ENCODE assay signal across 19 cellular contexts in the genomic region with DNA sequence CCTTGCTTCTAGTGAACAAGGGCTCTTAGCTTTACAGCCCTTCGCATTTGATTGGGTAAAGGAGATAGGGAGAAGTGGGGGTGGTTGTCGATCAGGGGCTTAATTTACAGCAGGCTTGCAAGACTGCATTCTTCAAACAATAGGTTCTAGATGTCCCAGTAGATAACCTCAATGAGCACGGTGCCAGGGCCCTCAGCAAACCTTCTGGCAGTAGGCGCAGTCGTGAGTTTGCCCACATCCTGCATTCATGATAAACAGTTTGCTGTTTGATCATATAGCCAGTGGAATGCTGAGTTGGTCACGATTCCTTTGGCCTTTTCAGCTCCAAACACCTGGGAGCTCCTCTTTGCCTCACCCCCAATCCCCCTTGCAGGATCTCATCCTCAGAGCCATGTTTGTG. TPM values are rescaled to one million over a fixed set of nuclear protein-coding genes. Genes with fewer than 3 reads are reported as not detected.
DNase-seq lines count a peak whose midpoint lies in the region; ATAC-seq and TF ChIP-seq lines count a peak whose summit lies in the region.
"Had no signal": no experiment of that assay in that cellular context is flagged by ENCODE, and none has a peak within 500 bp of the region (broad histone marks: within the 10 kb centered on the region; RNA-seq: fewer than 3 reads in every experiment).

No MANE protein-coding gene starts in this region.

- H3K9me3 Mint-ChIP-seq in activated naive CD4-positive, alpha-beta T cell treated with anti-CD3 and anti-CD28 coated beads, Interleukin-2, amount 10 ng/mL, durations not matched to agents 7 days and 5 days, result peaks cover 32% of the 10 kb centered on the region
- peaks cover 8 to 11% of the 10 kb centered on the region in 2 experiments for H3K9me3 Mint-ChIP-seq in H9
- H3K9me3 Mint-ChIP-seq in activated CD8-positive, alpha-beta memory T cell treated with anti-CD3 and anti-CD28 coated beads, Interleukin-2, amount 10 ng/mL, durations not matched to agents 7 days and 5 days (ENCODE audit: low read depth), result peaks cover 8% of the 10 kb centered on the region
- H3K9me3 Mint-ChIP-seq: neural crest cell had no signal

- ATAC-seq in activated CD8-positive, alpha-beta memory T cell treated with anti-CD3 and anti-CD28 coated beads, Interleukin-2, amount 10 ng/mL, durations not matched to agents 7 days and 5 days, result no peak
- no peak for ATAC-seq in HG02610 (IDR thresholded peaks at IDR 0.05; ENCODE audit: unreplicated experiment)
- ATAC-seq: HCT116 had no signal

- H3K4ac ChIP-seq in H9 (ENCODE audit: low read depth, low read length) (no peak overlapping the region), neuronal stem cell (ENCODE audit: low read length) (no peak overlapping the region)

- H3K4me2 ChIP-seq in H9 (ENCODE audit: insufficient read depth, insufficient read length, low read length) (no peak overlapping the region), neuronal stem cell (ENCODE audit: insufficient read depth, low read length, poor library complexity, severe bottlenecking) (no peak overlapping the region)

- no peak overlapping the region for H4K5ac ChIP-seq in H9 (ENCODE audit: insufficient read length, low read depth, low read length)

- no peak overlapping the region for H3K14ac ChIP-seq in H9 (ENCODE audit: insufficient read depth, low read length)
- no peak overlapping the region for H3K14ac ChIP-seq in neuronal stem cell (ENCODE audit: low read length)

- H2BK20ac ChIP-seq in H9 (ENCODE audit: low read depth, low read length, poor library complexity, severe bottlenecking), result no peak overlapping the region

- H3K27ac ChIP-seq in H9 (ENCODE audit: insufficient read length, low read depth, low read length) (no peak overlapping the region), neuronal stem cell (replicated peaks; ENCODE audit: low read length) (no peak overlapping the region)
- H3K27ac ChIP-seq: RWPE1 had no signal

- no peak overlapping the region for H3T11ph ChIP-seq in H9 (ENCODE audit: low read length)

- H3K4me3 ChIP-seq in neuronal stem cell (ENCODE audit: low read length in 2 of 2), result no peak overlapping the region
- H3K4me3 ChIP-seq: lung had no signal

- H3K79me1 ChIP-seq in H9 (ENCODE audit: insufficient read depth, low read depth, low read length, poor library complexity, severe bottlenecking) (no peaks in the 10 kb centered on the region), neuronal stem cell (ENCODE audit: low read depth, low read length) (no peaks in the 10 kb centered on the region)

- H3K36me3 ChIP-seq in neuronal stem cell (replicated peaks in 1 of 2; ENCODE audit: control insufficient read depth in 2 of 2, insufficient read depth in 2 of 2, low read length in 2 of 2), result no peaks in the 10 kb centered on the region

- H2BK12ac ChIP-seq in H9 (ENCODE audit: insufficient read length, low read depth, low read length) (no peak overlapping the region), neuronal stem cell (ENCODE audit: low read length) (no peak overlapping the region)

- H3K23ac ChIP-seq in H9 (ENCODE audit: insufficient read length, low read depth, low read length), result no peak overlapping the region
- no peak overlapping the region for H3K23ac ChIP-seq in neuronal stem cell (ENCODE audit: low read depth, low read length, poor library complexity)

- no peak overlapping the region for H2AFZ ChIP-seq in H9 (ENCODE audit: low read length)
- peak overlapping the region; percentile 8 for H2AFZ ChIP-seq in neuronal stem cell (ENCODE audit: low read length)

- H2AK5ac ChIP-seq in H9 (ENCODE audit: insufficient read length, low read length) (no peak overlapping the region), neuronal stem cell (ENCODE audit: low read depth, low read length) (peak overlapping the region; percentile 88)

- no peak for TF ChIP-seq CTCF in H9 (conservative IDR thresholded peaks at IDR 0.05)

- no peaks in the 10 kb centered on the region for H3K23me2 ChIP-seq in H9 (ENCODE audit: insufficient read length, low read depth, low read length, poor library complexity, severe bottlenecking)

- H3K79me2 ChIP-seq in H9 (ENCODE audit: insufficient read depth, low read length), result no peaks in the 10 kb centered on the region

- H4K8ac ChIP-seq in H9 (replicated peaks; ENCODE audit: insufficient read length, low read depth, low read length) (no peak overlapping the region), neuronal stem cell (ENCODE audit: low read depth, low read length) (no peak overlapping the region)

- CTCF ChIA-PET in activated naive CD4-positive, alpha-beta T cell treated with anti-CD3 and anti-CD28 coated beads, Interleukin-2, amount 10 ng/mL, durations not matched to agents 7 days and 5 days (lab: Charles Lee), result interaction anchor here (0.5 to 1.3 kb wide), 3 partner anchors 9 to 587 kb away, joined by 3 read pairs; no protein-coding TSS in a partner anchor
- CTCF ChIA-PET in activated CD8-positive, alpha-beta memory T cell treated with anti-CD3 and anti-CD28 coated beads, Interleukin-2, amount 10 ng/mL, durations not matched to agents 7 days and 5 days (lab: Charles Lee), result interaction anchor here (1.3 to 1.7 kb wide), 2 partner anchors 10 to 28 kb away, joined by 4 to 9 read pairs; partner anchors contain the start of gene SUN5

- H2BK5ac ChIP-seq in H9 (ENCODE audit: insufficient read length, low read length) (no peak overlapping the region), neuronal stem cell (ENCODE audit: low read length) (peak overlapping the region; percentile 33)

- WGBS in H9 (ENCODE audit: extremely low coverage, insufficient read length, low lambda C conversion rate), result no CpG with 5 or more reads among the region's 6 CpGs
- no CpG with 5 or more reads among the region's 6 CpGs for WGBS in neuronal stem cell (ENCODE audit: extremely low coverage in 2 of 2, insufficient read length in 2 of 2, insufficient replicate concordance in 1 of 2), 2 donors

- H4K91ac ChIP-seq in H9 (ENCODE audit: insufficient read length, low read depth, low read length), result no peak overlapping the region
- H4K91ac ChIP-seq in neuronal stem cell (ENCODE audit: low read depth, low read length, poor library complexity), result no peak overlapping the region

- no peak overlapping the region for H3K56ac ChIP-seq in H9 (ENCODE audit: insufficient read length, low read depth, low read length)

- peaks cover 13% of the 10 kb centered on the region for H3K4me1 Mint-ChIP-seq in activated naive CD4-positive, alpha-beta T cell treated with anti-CD3 and anti-CD28 coated beads, Interleukin-2, amount 10 ng/mL, durations not matched to agents 7 days and 5 days
- H3K4me1 Mint-ChIP-seq in H9, result peaks cover 14 to 23% of the 10 kb centered on the region in 2 experiments
- H3K4me1 Mint-ChIP-seq in activated CD8-positive, alpha-beta memory T cell treated with anti-CD3 and anti-CD28 coated beads, Interleukin-2, amount 10 ng/mL, durations not matched to agents 7 days and 5 days, result peaks cover 14% of the 10 kb centered on the region

- H3K9ac ChIP-seq in H9 (ENCODE audit: extremely low read depth, insufficient read length, low read length), result no peak overlapping the region
- no peak overlapping the region for H3K9ac ChIP-seq in neuronal stem cell (ENCODE audit: low read depth, low read length, poor library complexity)

- H3K36me3 Mint-ChIP-seq in activated naive CD4-positive, alpha-beta T cell treated with anti-CD3 and anti-CD28 coated beads, Interleukin-2, amount 10 ng/mL, durations not matched to agents 7 days and 5 days, result peaks cover 23% of the 10 kb centered on the region
- H3K36me3 Mint-ChIP-seq in H9 (ENCODE audit: insufficient read depth in 1 of 3, low read depth in 3 of 3), result peaks cover 0 to 8% (median 8%) of the 10 kb centered on the region in 3 experiments; a peak in 5 of 7 replicates
- H3K36me3 Mint-ChIP-seq in activated CD8-positive, alpha-beta memory T cell treated with anti-CD3 and anti-CD28 coated beads, Interleukin-2, amount 10 ng/mL, durations not matched to agents 7 days and 5 days, result peaks cover 8% of the 10 kb centered on the region

- H2BK120ac ChIP-seq in H9 (ENCODE audit: low read depth, low read length, poor library complexity, severe bottlenecking), result no peak overlapping the region
- no peak overlapping the region for H2BK120ac ChIP-seq in neuronal stem cell (ENCODE audit: low read depth, low read length)

- no peak overlapping the region for H3K4me3 Mint-ChIP-seq in activated naive CD4-positive, alpha-beta T cell treated with anti-CD3 and anti-CD28 coated beads, Interleukin-2, amount 10 ng/mL, durations not matched to agents 7 days and 5 days
- no peak overlapping the region; a peak in 1 of 5 replicates for H3K4me3 Mint-ChIP-seq in H9
- no peak overlapping the region for H3K4me3 Mint-ChIP-seq in activated CD8-positive, alpha-beta memory T cell treated with anti-CD3 and anti-CD28 coated beads, Interleukin-2, amount 10 ng/mL, durations not matched to agents 7 days and 5 days
- H3K4me3 Mint-ChIP-seq: neural crest cell had no signal

- no peaks in the 10 kb centered on the region for H3K27me3 Mint-ChIP-seq in activated naive CD4-positive, alpha-beta T cell treated with anti-CD3 and anti-CD28 coated beads, Interleukin-2, amount 10 ng/mL, durations not matched to agents 7 days and 5 days
- peaks cover 10% of the 10 kb centered on the region for H3K27me3 Mint-ChIP-seq in H9 (ENCODE audit: low read depth)
- no peaks in the 10 kb centered on the region for H3K27me3 Mint-ChIP-seq in activated CD8-positive, alpha-beta memory T cell treated with anti-CD3 and anti-CD28 coated beads, Interleukin-2, amount 10 ng/mL, durations not matched to agents 7 days and 5 days

- H3K27me3 ChIP-seq in H9 (ENCODE audit: insufficient read depth, low read length) (no peaks in the 10 kb centered on the region), neuronal stem cell (ENCODE audit: control insufficient read depth in 3 of 3, insufficient read depth in 3 of 3, low read depth in 1 of 3, low read length in 3 of 3) (no peaks in the 10 kb centered on the region)

- H2BK15ac ChIP-seq in H9 (ENCODE audit: low read depth, low read length) (no peak overlapping the region), neuronal stem cell (ENCODE audit: low read length) (peak overlapping the region; percentile 98)

- peaks cover 4% of the 10 kb centered on the region; the same call in 1 of the 2 replicates for H3K4me1 ChIP-seq in H9 (ENCODE audit: insufficient read depth, low read length)
- H3K4me1 ChIP-seq in neuronal stem cell (ENCODE audit: control insufficient read depth in 2 of 2, insufficient read depth in 1 of 2, low read depth in 1 of 2, low read length in 2 of 2), result peaks cover 19 to 25% of the 10 kb centered on the region in 2 donors

- no peaks in the 10 kb centered on the region for H4K20me1 ChIP-seq in H9 (ENCODE audit: control insufficient read depth, insufficient read depth, insufficient read length)

- H3K27ac Mint-ChIP-seq in activated naive CD4-positive, alpha-beta T cell treated with anti-CD3 and anti-CD28 coated beads, Interleukin-2, amount 10 ng/mL, durations not matched to agents 7 days and 5 days, result peak overlapping the region; percentile 80
- peak overlapping the region in 1 of 3 experiments; percentile 65; a peak in 1 of 7 replicates for H3K27ac Mint-ChIP-seq in H9
- H3K27ac Mint-ChIP-seq in activated CD8-positive, alpha-beta memory T cell treated with anti-CD3 and anti-CD28 coated beads, Interleukin-2, amount 10 ng/mL, durations not matched to agents 7 days and 5 days, result no peak overlapping the region

- H3K18ac ChIP-seq in H9 (ENCODE audit: insufficient read length, low read depth, low read length) (no peak overlapping the region), neuronal stem cell (ENCODE audit: low read length) (no peak overlapping the region)

- no peak for DNase-seq in activated naive CD4-positive, alpha-beta T cell treated with anti-CD3 and anti-CD28 coated beads, Interleukin-2, amount 10 ng/mL, durations not matched to agents 7 days and 5 days
- no peak for DNase-seq in activated naive CD4-positive, alpha-beta T cell (lab: John Stamatoyannopoulos, UW)
- DNase-seq in H9, result peak; percentile 14
- peak; percentile 36 for DNase-seq in activated CD8-positive, alpha-beta memory T cell treated with anti-CD3 and anti-CD28 coated beads, Interleukin-2, amount 10 ng/mL, durations not matched to agents 7 days and 5 days
- no peak for DNase-seq in neuronal stem cell (ENCODE audit: low spot score)
- no peak for DNase-seq in NCI-H128 (lab: John Stamatoyannopoulos, UW; ENCODE audit: unreplicated experiment)
- no peak for DNase-seq in activated effector memory CD4-positive, alpha-beta T cell treated with anti-CD3 and anti-CD28 coated beads, Interleukin-2, amount 50 U/mL, for 16 hours
- DNase-seq: ACHN; COR-L47; effector CD4-positive, alpha-beta T cell; NCI-H146; NCI-H345; stimulated activated CD4-positive, alpha-beta T cell treated with anti-CD3 and anti-CD28 coated beads, Interleukin-15, amount 100 ng/mL, for 24 hours had no signal

- H3K9me3 ChIP-seq in H9 (ENCODE audit: control insufficient read depth, low read depth, low read length) (no peaks in the 10 kb centered on the region), neuronal stem cell (replicated peaks in 1 of 2; ENCODE audit: control insufficient read depth in 2 of 2, insufficient read depth in 1 of 2, low read depth in 1 of 2, low read length in 2 of 2) (peaks cover 0 to 7% of the 10 kb centered on the region in 2 donors)

RNA-seq across cellular contexts. Expression of gene SUN5, which starts 27.5 kb away (rescaled TPM):
- total RNA-seq in H9 (2021), result not detected in 2 replicates
- not detected for total RNA-seq in activated CD8-positive, alpha-beta memory T cell treated with anti-CD3 and anti-CD28 coated beads, Interleukin-2, amount 10 ng/mL, durations not matched to agents 7 days and 5 days
- not detected for polyA plus RNA-seq in neuronal stem cell (2013, experiment 1 of 2)
- not detected for polyA plus RNA-seq in neuronal stem cell (2013, experiment 2 of 2)
- total RNA-seq: fibroblast of lung, lung, neural crest cell had no signal
- polyA plus RNA-seq: fibroblast of lung, lung had no signal

RNA-seq across cellular contexts. Expression of gene BPIFB2, which starts 30.8 kb away (rescaled TPM):
- not detected in 2 replicates for total RNA-seq in H9 (2021)
- not detected for total RNA-seq in activated CD8-positive, alpha-beta memory T cell treated with anti-CD3 and anti-CD28 coated beads, Interleukin-2, amount 10 ng/mL, durations not matched to agents 7 days and 5 days
- polyA plus RNA-seq in neuronal stem cell (2013, experiment 1 of 2), result not detected
- 0.03 TPM for polyA plus RNA-seq in neuronal stem cell (2013, experiment 2 of 2)
- total RNA-seq: fibroblast of lung, neural crest cell had no signal
- polyA plus RNA-seq: fibroblast of lung had no signal

RNA-seq across cellular contexts. Expression of gene BPIFB6, which starts 54.7 kb away (rescaled TPM):
- total RNA-seq in H9 (2021), result not detected in 2 replicates
- not detected for total RNA-seq in activated CD8-positive, alpha-beta memory T cell treated with anti-CD3 and anti-CD28 coated beads, Interleukin-2, amount 10 ng/mL, durations not matched to agents 7 days and 5 days
- polyA plus RNA-seq in neuronal stem cell (2013, experiment 1 of 2), result not detected
- not detected for polyA plus RNA-seq in neuronal stem cell (2013, experiment 2 of 2)
- total RNA-seq: fibroblast of lung, lung, neural crest cell had no signal
- polyA plus RNA-seq: fibroblast of lung, lung had no signal

Comparison
In these comparisons a context has a peak if more than half of its experiments do, and no peak if none do; other contexts are left out.
1. DNase-seq: peak in H9 (single experiment) and activated CD8-positive, alpha-beta memory T cell treated with anti-CD3 and anti-CD28 coated beads, Interleukin-2, amount 10 ng/mL, durations not matched to agents 7 days and 5 days (single experiment); none in activated naive CD4-positive, alpha-beta T cell treated with anti-CD3 and anti-CD28 coated beads, Interleukin-2, amount 10 ng/mL, durations not matched to agents 7 days and 5 days (single experiment), activated naive CD4-positive, alpha-beta T cell (0 of 4), neuronal stem cell (single experiment), NCI-H128 (single experiment) and activated effector memory CD4-positive, alpha-beta T cell treated with anti-CD3 and anti-CD28 coated beads, Interleukin-2, amount 50 U/mL, for 16 hours (single experiment).